In the genomic region with DNA sequence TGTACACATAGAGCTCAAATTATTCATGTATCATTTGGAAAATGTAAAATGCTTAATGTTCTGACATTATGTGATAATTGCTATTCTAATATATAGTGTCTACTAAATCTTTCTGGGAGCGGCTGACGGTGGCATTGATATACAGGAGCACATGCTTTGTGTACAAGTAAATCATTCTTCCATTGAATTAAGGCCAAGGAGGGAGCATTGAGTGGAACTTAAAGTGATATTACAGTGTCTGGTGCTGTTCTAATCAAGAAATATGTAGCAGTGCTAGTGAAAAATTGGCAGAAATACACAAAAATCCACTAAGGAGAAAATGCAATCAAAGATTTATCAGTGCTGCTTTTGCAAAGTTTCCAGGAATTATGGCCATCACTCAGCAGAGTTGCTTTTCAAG, we compare ENCODE assay signal across 31 cellular contexts.
"Had no signal": no experiment of that assay in that cellular context is flagged by ENCODE, and none has a peak within 500 bp of the region (broad histone marks: within the 10 kb centered on the region; RNA-seq: fewer than 3 reads in every experiment).

No MANE protein-coding gene starts in this region.

- H3K27ac ChIP-seq: adrenal gland, body of pancreas, brain microvascular endothelial cell, breast epithelium, VCaP had no signal

- DNase-seq: activated B cell treated with CpG ODN at 0.5 μM for 24 hours; activated CD4-positive, alpha-beta memory T cell treated with anti-CD3 and anti-CD28 coated beads for 36 hours; activated CD4-positive, alpha-beta T cell treated with anti-CD3 and anti-CD28 coated beads for 4 hours; activated CD4-positive, alpha-beta T cell treated with anti-CD3 and anti-CD28 coated beads, Interleukin-2, amount 10 ng/mL, durations not matched to agents 24 days and 14 days; activated CD4-positive, alpha-beta T cell treated with anti-CD3 and anti-CD28 coated beads, Interleukin-2, amount 50 U/mL, for 1 hour; activated CD4-positive, alpha-beta T cell treated with anti-CD3 and anti-CD28 coated beads, Interleukin-2, amount 50 U/mL, for 4 hours; activated CD4-positive, CD25-positive, alpha-beta regulatory T cell treated with anti-CD3 and anti-CD28 coated beads, Interleukin-2, amount 50 U/mL, for 72 hours; activated CD8-positive, alpha-beta memory T cell treated with anti-CD3 and anti-CD28 coated beads, Interleukin-2, amount 50 U/mL, for 4 hours; activated CD8-positive, alpha-beta T cell treated with anti-CD3 and anti-CD28 coated beads for 36 hours; activated effector memory CD4-positive, alpha-beta T cell treated with anti-CD3 and anti-CD28 coated beads, Interleukin-2, amount 50 U/mL, for 16 hours; activated gamma-delta T cell treated with Interleukin-2 at 50 U/mL for 16 hours; activated naive CD4-positive, alpha-beta T cell; activated naive CD4-positive, alpha-beta T cell treated with anti-CD3 and anti-CD28 coated beads for 36 hours; activated naive CD4-positive, alpha-beta T cell treated with anti-CD3 and anti-CD28 coated beads, Interleukin-2, amount 50 U/mL, for 16 hours; activated naive CD8-positive, alpha-beta T cell treated with anti-CD3 and anti-CD28 coated beads for 36 hours; activated T-cell treated with anti-CD3 and anti-CD28 coated beads for 4 hours; activated T-cell treated with anti-CD3 and anti-CD28 coated beads, Interleukin-2, amount 50 U/mL, for 1 hour; activated T-cell treated with anti-CD3 and anti-CD28 coated beads, Interleukin-2, amount 50 U/mL, for 4 hours; activated T-cell treated with anti-CD3 and anti-CD28 coated beads, Interleukin-2, amount 50 U/mL, for 72 hours; adrenal gland; amniotic stem cell; aorta; body of pancreas; brain microvascular endothelial cell; central memory CD4-positive, alpha-beta T cell; T-helper 2 cell; T-helper 9 cell had no signal

- H3K27me3 ChIP-seq: adrenal gland, body of pancreas, brain microvascular endothelial cell, breast epithelium had no signal

- H3K9me3 ChIP-seq: adrenal gland, body of pancreas had no signal

- ATAC-seq: activated CD8-positive, alpha-beta T cell treated with anti-CD3 and anti-CD28 coated beads for 36 hours; activated naive CD4-positive, alpha-beta T cell treated with anti-CD3 and anti-CD28 coated beads, Interleukin-2, amount 50 U/mL, for 72 hours; activated T-cell treated with anti-CD3 and anti-CD28 coated beads, Interleukin-2, amount 50 U/mL, for 4 hours; activated T-cell treated with anti-CD3 and anti-CD28 coated beads, Interleukin-2, amount 50 U/mL, for 72 hours; activated T-helper 17 cell treated with anti-CD3 and anti-CD28 coated beads, Interleukin-2, amount 50 U/mL, for 72 hours; body of pancreas had no signal

- H3K36me3 ChIP-seq: adrenal gland, brain microvascular endothelial cell, breast epithelium had no signal

- H3K4me1 ChIP-seq: adrenal gland, breast epithelium had no signal

- H3K4me3 ChIP-seq: adrenal gland, body of pancreas, breast epithelium had no signal
